In genomic region chr12:65871865-65872645, GRCh38 we compare ENCODE assay signal across 1 cellular context.
TF ChIP-seq lines count a peak whose summit lies in the region.

No MANE protein-coding gene starts in this region.

TF ChIP-seq in WTC11, 78 proteins besides CTCF, POLR2A, EP300 and RAD21 (continued from another document):
- no peak for TF ChIP-seq ATF6 (CRISPR knock-in tag; IDR thresholded peaks at IDR 0.05)
- TF ChIP-seq SMAD4 (CRISPR knock-in tag; IDR thresholded peaks at IDR 0.05) = no peak
- TF ChIP-seq USF1 (CRISPR knock-in tag; IDR thresholded peaks at IDR 0.05) = no peak
- TF ChIP-seq ZNF512 (CRISPR knock-in tag; IDR thresholded peaks at IDR 0.05; ENCODE audit: borderline replicate concordance) = no peak
